ENCODE assay signal across 10 cellular contexts in the genomic region with DNA sequence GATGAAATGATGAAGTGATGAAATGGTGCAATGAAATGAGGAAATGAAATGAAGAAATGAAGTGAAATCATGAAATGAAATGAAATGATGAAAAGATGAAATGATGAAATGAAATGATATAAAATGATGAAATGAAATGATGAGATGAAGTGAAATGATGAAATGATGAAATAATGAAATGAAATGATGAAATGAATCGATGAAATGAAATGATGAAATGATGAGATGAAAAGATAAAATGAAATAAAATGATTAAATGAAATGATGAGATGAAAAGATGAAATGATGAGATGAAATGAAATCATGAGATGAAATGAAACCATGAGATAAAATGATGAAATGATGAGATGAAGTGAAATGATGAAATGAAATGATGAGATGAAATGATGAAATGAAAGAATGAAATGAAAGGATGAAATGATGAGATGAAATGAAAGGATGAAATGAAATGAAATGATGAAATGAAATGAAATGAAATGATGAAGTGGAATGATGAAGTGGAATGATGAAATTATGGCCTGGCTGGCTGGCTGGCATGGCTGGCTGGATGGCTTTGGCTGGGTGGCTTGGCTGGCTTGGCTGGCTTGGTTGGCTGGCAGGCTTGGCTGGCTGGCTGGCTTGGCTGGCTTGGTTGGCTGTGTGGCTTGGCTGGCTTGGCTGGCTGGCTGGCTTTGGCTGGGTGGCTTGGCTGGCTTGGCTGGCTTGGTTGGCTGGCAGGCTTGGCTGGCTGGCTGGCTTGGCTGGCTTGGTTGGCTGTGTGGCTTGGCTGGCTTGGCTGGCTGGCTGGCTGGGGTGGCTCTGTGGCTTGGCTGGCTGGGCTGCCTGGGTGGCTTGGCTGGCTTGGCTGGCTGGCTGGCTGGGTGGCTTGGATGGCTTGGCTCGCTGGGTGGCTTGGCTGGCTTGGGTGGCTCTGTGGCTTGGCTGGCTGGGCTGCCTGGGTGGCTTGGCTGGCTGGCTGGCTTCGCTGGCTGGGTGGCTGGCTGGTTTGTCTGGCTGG. TPM values are rescaled to one million over a fixed set of nuclear protein-coding genes. Genes with fewer than 3 reads are reported as not detected.
DNase-seq lines count a peak whose midpoint lies in the region; ATAC-seq and TF ChIP-seq lines count a peak whose summit lies in the region.
"Not testable (repeated sequence)": the region's sequence is repeated elsewhere in the genome, so short reads cannot be mapped to it uniquely, and the experiment has no call there.
"Had no signal": no experiment of that assay in that cellular context is flagged by ENCODE, and none has a peak within 500 bp of the region (broad histone marks: within the 10 kb centered on the region; RNA-seq: fewer than 3 reads in every experiment).

No MANE protein-coding gene starts in this region.

- H3K36me3 ChIP-seq in PC-9 (ENCODE audit: low read depth); mucosa of descending colon (ENCODE audit: low read depth); stomach: not testable (repeated sequence)

- not testable (repeated sequence) for TF ChIP-seq EP300 in stomach (IDR thresholded peaks at IDR 0.05)

- H3K4me3 Mint-ChIP-seq in activated CD8-positive, alpha-beta T cell treated with anti-CD3 and anti-CD28 coated beads for 36 hours; activated naive CD4-positive, alpha-beta T cell treated with anti-CD3 and anti-CD28 coated beads for 36 hours: not testable (repeated sequence)

- not testable (repeated sequence) for H3K4me2 ChIP-seq in PC-9

- H3K4me3 ChIP-seq in PC-9, mucosa of descending colon, stomach: not testable (repeated sequence)

- not testable (repeated sequence) for H3K4me1 Mint-ChIP-seq in activated CD8-positive, alpha-beta T cell treated with anti-CD3 and anti-CD28 coated beads for 36 hours (ENCODE audit: low read depth); activated naive CD4-positive, alpha-beta T cell treated with anti-CD3 and anti-CD28 coated beads for 36 hours (ENCODE audit: low read depth)

- not testable (repeated sequence) for ATAC-seq in activated CD8-positive, alpha-beta T cell treated with anti-CD3 and anti-CD28 coated beads for 36 hours; Right ventricle myocardium inferior; left lobe of liver; mucosa of descending colon

- 46 to 66% (median 56%) methylated on average over 1 to 3 of the region's 3 CpGs for WGBS in stomach, 5 donors

- CTCF ChIA-PET in PC-9 (lab: Charles Lee); activated CD8-positive, alpha-beta T cell treated with anti-CD3 and anti-CD28 coated beads for 36 hours (lab: Charles Lee); activated naive CD4-positive, alpha-beta T cell treated with anti-CD3 and anti-CD28 coated beads for 36 hours (lab: Charles Lee): not testable (repeated sequence)

- H3K79me2 ChIP-seq in PC-9 (ENCODE audit: low read depth), result not testable (repeated sequence)

- H3K9me3 ChIP-seq in PC-9 (ENCODE audit: insufficient read depth, low read depth); mucosa of descending colon; stomach: not testable (repeated sequence)

- H3K27me3 ChIP-seq in PC-9 (ENCODE audit: insufficient read depth, low read depth); stomach: not testable (repeated sequence)

- not testable (repeated sequence) for TF ChIP-seq POLR2A in stomach (IDR thresholded peaks at IDR 0.05)

- not testable (repeated sequence) for H3K27me3 Mint-ChIP-seq in activated CD8-positive, alpha-beta T cell treated with anti-CD3 and anti-CD28 coated beads for 36 hours; activated naive CD4-positive, alpha-beta T cell treated with anti-CD3 and anti-CD28 coated beads for 36 hours (ENCODE audit: low read depth)

- H3F3A ChIP-seq in PC-9 (ENCODE audit: insufficient read depth, low read depth), result not testable (repeated sequence)

- POLR2A ChIA-PET in PC-9 (lab: Charles Lee; ENCODE audit: unreplicated experiment); activated CD8-positive, alpha-beta T cell treated with anti-CD3 and anti-CD28 coated beads for 36 hours (lab: Charles Lee): not testable (repeated sequence)

- not testable (repeated sequence) for DNase-seq in PC-9
- peak; percentile 9 for DNase-seq in activated CD8-positive, alpha-beta T cell treated with anti-CD3 and anti-CD28 coated beads for 36 hours
- DNase-seq in activated naive CD4-positive, alpha-beta T cell treated with anti-CD3 and anti-CD28 coated beads for 36 hours, result peak; percentile 4
- DNase-seq in Right ventricle myocardium inferior (ENCODE audit: missing footprints) (peak; percentile 43), left lobe of liver (ENCODE audit: low spot score) (peak; percentile 30), mucosa of descending colon (peak in 2 of 3 donors; percentile 7 to 59), stomach (peak; percentile 24)

- not testable (repeated sequence) for H3K9me3 Mint-ChIP-seq in activated CD8-positive, alpha-beta T cell treated with anti-CD3 and anti-CD28 coated beads for 36 hours; activated naive CD4-positive, alpha-beta T cell treated with anti-CD3 and anti-CD28 coated beads for 36 hours

- H3K27ac Mint-ChIP-seq in activated CD8-positive, alpha-beta T cell treated with anti-CD3 and anti-CD28 coated beads for 36 hours; activated naive CD4-positive, alpha-beta T cell treated with anti-CD3 and anti-CD28 coated beads for 36 hours: not testable (repeated sequence)

- not testable (repeated sequence) for H3K4me1 ChIP-seq in PC-9 (replicated peaks; ENCODE audit: insufficient read depth); mucosa of descending colon (ENCODE audit: low read depth); stomach

- intact Hi-C loops in PC-9 (cut with micrococcal nuclease; ENCODE audit: unreplicated experiment); activated CD8-positive, alpha-beta T cell treated with anti-CD3 and anti-CD28 coated beads for 36 hours (cut with micrococcal nuclease); activated naive CD4-positive, alpha-beta T cell treated with anti-CD3 and anti-CD28 coated beads for 36 hours (cut with micrococcal nuclease); Right ventricle myocardium inferior (cut with DNase I); mucosa of descending colon (cut with DNase I, micrococcal nuclease); stomach (cut with DNase I; ENCODE audit: low total_unique reads): not testable (repeated sequence)

- not testable (repeated sequence) for H3K9me2 ChIP-seq in PC-9 (ENCODE audit: insufficient read depth)

- peak overlapping the region; percentile 50; the same call in 1 of the 2 replicates for H3K27ac ChIP-seq in PC-9
- H3K27ac ChIP-seq in stomach, result not testable (repeated sequence)

- BruUV-seq in PC-9 (replicated peaks; lab: Mats Ljungman, UMichigan), result not testable (repeated sequence)

- H4K20me1 ChIP-seq in PC-9 (ENCODE audit: insufficient read depth), result not testable (repeated sequence)

- not testable (repeated sequence) for H2AFZ ChIP-seq in PC-9

- TF ChIP-seq CTCF in PC-9 (conservative IDR thresholded peaks at IDR 0.05); activated CD8-positive, alpha-beta T cell treated with anti-CD3 and anti-CD28 coated beads for 36 hours (IDR thresholded peaks at IDR 0.05); mucosa of descending colon (IDR thresholded peaks at IDR 0.05); stomach (IDR thresholded peaks at IDR 0.05): not testable (repeated sequence)

- H3K36me3 Mint-ChIP-seq in activated CD8-positive, alpha-beta T cell treated with anti-CD3 and anti-CD28 coated beads for 36 hours (ENCODE audit: low read depth); activated naive CD4-positive, alpha-beta T cell treated with anti-CD3 and anti-CD28 coated beads for 36 hours (ENCODE audit: low read depth): not testable (repeated sequence)

RNA-seq across cellular contexts. Expression of a gene that starts 32.0 kb away (rescaled TPM):
- total RNA-seq in PC-9 (2021) (not detected in 2 replicates), Right ventricle myocardium inferior (1.1 TPM), left lobe of liver (not detected), mucosa of descending colon (1 to 10 TPM in 1 of 3 donors, not detected in 2; 1.2 TPM), stomach (not detected)
- total RNA-seq in activated CD8-positive, alpha-beta T cell treated with anti-CD3 and anti-CD28 coated beads for 36 hours, result under 1 TPM in 1 of 2 experiments, not detected in 1; 0.36 TPM
- not detected for total RNA-seq in activated naive CD4-positive, alpha-beta T cell treated with anti-CD3 and anti-CD28 coated beads for 36 hours
- under 1 TPM in 1 of 3 donors, not detected in 2; 0.28 TPM for polyA plus RNA-seq in stomach
- total RNA-seq: GM23248, H9, OCI-LY7 had no signal
- polyA plus RNA-seq: GM23248 had no signal
